In genomic region chr21:29730281-29730680, GRCh38 we compare ENCODE assay signal across 31 cellular contexts.
"Had no signal": no experiment of that assay in that cellular context is flagged by ENCODE, and none has a peak within 500 bp of the region (broad histone marks: within the 10 kb centered on the region; RNA-seq: fewer than 3 reads in every experiment).

No MANE protein-coding gene starts in this region.

- H3K9ac ChIP-seq: SK-N-SH had no signal

- H3K4me3 ChIP-seq: adrenal gland, MG63, SJCRH30 had no signal

- H3K36me3 ChIP-seq: adrenal gland, brain microvascular endothelial cell, MG63, SJCRH30 had no signal

- ATAC-seq: Panc1, T-helper 17 cell had no signal

- H3K9me3 Mint-ChIP-seq: activated B cell treated with CpG ODN at 0.5 μM for 24 hours; activated CD4-positive, alpha-beta memory T cell treated with anti-CD3 and anti-CD28 coated beads for 36 hours; activated naive CD4-positive, alpha-beta T cell treated with anti-CD3 and anti-CD28 coated beads, Interleukin-2, amount 50 U/mL, for 24 hours; activated T-helper 2 cell treated with anti-CD3 and anti-CD28 coated beads, Interferon-gamma antibody, Interleukin-2, Interleukin-4, amounts not matched to agents 10 μg/mL and 5 μg/mL and 100 μg/mL, durations not matched to agents 14 hours and 24 hours and 36 hours had no signal

- H3K4me1 ChIP-seq: adrenal gland, SJCRH30 had no signal

- H3K36me3 Mint-ChIP-seq: activated CD4-positive, alpha-beta memory T cell treated with anti-CD3 and anti-CD28 coated beads for 36 hours; activated naive CD4-positive, alpha-beta T cell treated with anti-CD3 and anti-CD28 coated beads, Interleukin-2, amount 50 U/mL, for 24 hours; activated naive CD8-positive, alpha-beta T cell treated with anti-CD3 and anti-CD28 coated beads, Interleukin-2, amount 10 ng/mL, durations not matched to agents 7 days and 5 days had no signal

- H3K27me3 Mint-ChIP-seq: activated B cell treated with CpG ODN at 0.5 μM for 24 hours; activated CD4-positive, alpha-beta memory T cell treated with anti-CD3 and anti-CD28 coated beads for 36 hours; activated naive CD4-positive, alpha-beta T cell treated with anti-CD3 and anti-CD28 coated beads, Interleukin-2, amount 50 U/mL, for 24 hours; T-helper 17 cell had no signal

- H3K27me3 ChIP-seq: adrenal gland, brain microvascular endothelial cell, MG63, SJCRH30 had no signal

- DNase-seq: activated B cell treated with CpG ODN at 0.5 μM for 24 hours; activated CD4-positive, alpha-beta memory T cell treated with anti-CD3 and anti-CD28 coated beads for 36 hours; activated CD4-positive, alpha-beta T cell treated with anti-CD3 and anti-CD28 coated beads for 4 hours; activated CD4-positive, alpha-beta T cell treated with anti-CD3 and anti-CD28 coated beads, Interleukin-2, amount 50 U/mL, for 1 hour; activated CD4-positive, CD25-positive, alpha-beta regulatory T cell treated with anti-CD3 and anti-CD28 coated beads, Interleukin-2, amount 50 U/mL, for 72 hours; activated CD8-positive, alpha-beta memory T cell treated with anti-CD3 and anti-CD28 coated beads, Interleukin-2, amount 50 U/mL, for 4 hours; activated gamma-delta T cell; activated naive CD4-positive, alpha-beta T cell treated with Interleukin-2 at 50 U/mL for 16 hours; activated naive CD8-positive, alpha-beta T cell treated with anti-CD3 and anti-CD28 coated beads, Interleukin-2, amount 10 ng/mL, durations not matched to agents 7 days and 5 days; adrenal gland; brain microvascular endothelial cell; central memory CD4-positive, alpha-beta T cell; Kasumi-1; KG1; MG63; NCI-H1048; NCI-H1105 treated with DMSO at 0.1 percent for 48 hours; NCI-H1436; NCI-H1694; NCI-H1930; NCI-H2081 treated with DMSO at 0.1 percent for 48 hours; NCI-H345; NCI-H524 treated with DMSO at 0.1 percent for 48 hours; SHP77; SJCRH30; SK-N-SH; T-helper 17 cell had no signal

- H3K27ac Mint-ChIP-seq: activated B cell treated with CpG ODN at 0.5 μM for 24 hours; activated CD4-positive, alpha-beta memory T cell treated with anti-CD3 and anti-CD28 coated beads for 36 hours; activated naive CD4-positive, alpha-beta T cell treated with anti-CD3 and anti-CD28 coated beads, Interleukin-2, amount 50 U/mL, for 24 hours; activated naive CD8-positive, alpha-beta T cell treated with anti-CD3 and anti-CD28 coated beads, Interleukin-2, amount 10 ng/mL, durations not matched to agents 7 days and 5 days; activated T-helper 2 cell treated with anti-CD3 and anti-CD28 coated beads, Interferon-gamma antibody, Interleukin-2, Interleukin-4, amounts not matched to agents 10 μg/mL and 5 μg/mL and 100 μg/mL, durations not matched to agents 14 hours and 24 hours and 36 hours; T-helper 17 cell had no signal

- H3K4me2 ChIP-seq: SK-N-SH had no signal

- H3K27ac ChIP-seq: adrenal gland, brain microvascular endothelial cell, SJCRH30, VCaP had no signal

- H3K9me3 ChIP-seq: adrenal gland, MG63, SJCRH30, SK-N-SH had no signal

- H3K4me1 Mint-ChIP-seq: activated B cell treated with CpG ODN at 0.5 μM for 24 hours; activated naive CD4-positive, alpha-beta T cell treated with anti-CD3 and anti-CD28 coated beads, Interleukin-2, amount 50 U/mL, for 24 hours; activated naive CD8-positive, alpha-beta T cell treated with anti-CD3 and anti-CD28 coated beads, Interleukin-2, amount 10 ng/mL, durations not matched to agents 7 days and 5 days; T-helper 17 cell had no signal

- H3K4me3 Mint-ChIP-seq: activated B cell treated with CpG ODN at 0.5 μM for 24 hours; activated CD4-positive, alpha-beta memory T cell treated with anti-CD3 and anti-CD28 coated beads for 36 hours; activated naive CD4-positive, alpha-beta T cell treated with anti-CD3 and anti-CD28 coated beads, Interleukin-2, amount 50 U/mL, for 24 hours; activated naive CD8-positive, alpha-beta T cell treated with anti-CD3 and anti-CD28 coated beads, Interleukin-2, amount 10 ng/mL, durations not matched to agents 7 days and 5 days; T-helper 17 cell had no signal
